ENCODE assay signal across 22 cellular contexts in the genomic region with DNA sequence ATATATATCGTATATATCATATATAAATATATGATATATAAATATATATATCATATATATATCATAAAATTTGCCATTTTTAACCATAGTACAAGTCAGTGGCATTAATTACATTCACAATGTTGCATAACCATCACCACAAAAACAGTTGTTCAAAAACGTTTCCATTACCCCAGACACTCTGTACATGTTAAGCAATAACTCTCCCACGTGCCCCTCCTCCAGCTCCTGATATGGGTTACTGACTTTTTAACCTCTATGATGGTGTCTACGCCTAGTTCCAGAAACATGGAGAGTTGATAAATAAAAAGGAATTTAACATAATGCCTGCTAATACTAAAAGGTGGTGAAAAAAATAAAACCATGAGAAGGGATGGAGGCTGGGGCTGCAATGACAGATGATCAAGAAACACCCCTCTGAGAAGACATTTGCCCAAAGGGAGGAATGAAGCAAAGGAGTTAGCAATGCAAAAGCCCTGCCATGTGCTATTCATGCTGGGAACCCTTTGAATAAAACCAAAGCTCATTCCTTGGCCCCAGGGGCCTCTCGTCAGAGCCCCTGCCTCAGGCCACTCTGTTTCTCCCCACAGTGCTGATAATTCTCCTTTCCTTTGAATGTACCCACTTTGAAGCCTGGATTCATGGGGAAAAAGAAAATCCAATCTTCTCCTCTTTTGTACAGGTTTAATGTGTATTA.
DNase-seq lines count a peak whose midpoint lies in the region; TF ChIP-seq lines count a peak whose summit lies in the region.
"Had no signal": no experiment of that assay in that cellular context is flagged by ENCODE, and none has a peak within 500 bp of the region (broad histone marks: within the 10 kb centered on the region; RNA-seq: fewer than 3 reads in every experiment).

No MANE protein-coding gene starts in this region.

- H3K4me2 ChIP-seq in BLaER1 treated with 17β-estradiol and CSF1 and Interleukin-3, amounts not matched to agents 10 nM and 100 nM = peak overlapping the region in 7 of 11 experiments; percentile 4 to 31 (median 17); a peak in 4 of 22 replicates
- H3K4me2 ChIP-seq: PC-9 had no signal

- peaks cover 0 to 31% (median 16%) of the 10 kb centered on the region in 10 experiments; a peak in 14 of 20 replicates for H3K4me1 ChIP-seq in BLaER1 treated with 17β-estradiol and CSF1 and Interleukin-3, amounts not matched to agents 10 nM and 100 nM
- H3K4me1 ChIP-seq: A549, colonic mucosa, psoas muscle, SJSA1 had no signal

- no peaks in the 10 kb centered on the region for H3K9me3 ChIP-seq in BLaER1 treated with 17β-estradiol and CSF1 and Interleukin-3, amounts not matched to agents 10 nM and 100 nM (replicated peaks in 1 of 11)
- H3K9me3 ChIP-seq in WERI-Rb-1 (ENCODE audit: severe bottlenecking) = no peaks in the 10 kb centered on the region
- H3K9me3 ChIP-seq: A549, colonic mucosa, psoas muscle, SJSA1, upper lobe of left lung had no signal

- no peak overlapping the region for H3K4me3 ChIP-seq in BLaER1 treated with 17β-estradiol and CSF1 and Interleukin-3, amounts not matched to agents 10 nM and 100 nM
- no peak overlapping the region for H3K4me3 ChIP-seq in WERI-Rb-1 (ENCODE audit: low read depth, low read length)
- H3K4me3 ChIP-seq: A549, colonic mucosa, PC-9, psoas muscle, SJSA1, upper lobe of left lung had no signal

- intact Hi-C loops in head of caudate nucleus (cut with DNase I) = loop anchor here (10.0 kb wide), 1 partner anchor 974 kb away; no protein-coding TSS in a partner anchor

- TF ChIP-seq CTCF in WERI-Rb-1 (IDR thresholded peaks at IDR 0.05; ENCODE audit: low read depth, low read length) = no peak

- DNase-seq in LHCN-M2 (ENCODE audit: low read depth) (peak; percentile 2), SKM-1 (lab: John Stamatoyannopoulos, UW; ENCODE audit: unreplicated experiment) (peak; percentile 79), iPS-NIHi7 (ENCODE audit: extremely low spot score) (peak; percentile 52), WERI-Rb-1 (no peak), head of caudate nucleus (no peak)
- DNase-seq in activated naive CD4-positive, alpha-beta T cell (lab: John Stamatoyannopoulos, UW) = no peak
- no peak for DNase-seq in activated T-cell treated with anti-CD3 and anti-CD28 coated beads, Interleukin-2, amount 50 U/mL, for 1 hour
- DNase-seq: activated CD4-positive, CD25-positive, alpha-beta regulatory T cell treated with anti-CD3 and anti-CD28 coated beads, Interleukin-2, amount 50 U/mL, for 72 hours; activated naive CD8-positive, alpha-beta T cell treated with anti-CD3 and anti-CD28 coated beads, Interleukin-2, amount 50 U/mL, for 24 hours; colonic mucosa; DMS 273 treated with DMSO at 0.1 percent for 48 hours; left cardiac atrium; NCI-H1092; NCI-H524; PC-9; psoas muscle; stimulated activated CD4-positive, alpha-beta T cell treated with anti-CD3 and anti-CD28 coated beads, Interleukin-4, amount 100 ng/mL, for 4 hours had no signal

- H3K36me3 ChIP-seq in BLaER1 treated with 17β-estradiol and CSF1 and Interleukin-3, amounts not matched to agents 10 nM and 100 nM = no peaks in the 10 kb centered on the region
- no peaks in the 10 kb centered on the region for H3K36me3 ChIP-seq in WERI-Rb-1
- H3K36me3 ChIP-seq: colonic mucosa, SJSA1, upper lobe of left lung had no signal

- H3K27me3 ChIP-seq in BLaER1 treated with 17β-estradiol and CSF1 and Interleukin-3, amounts not matched to agents 10 nM and 100 nM = no peaks in the 10 kb centered on the region
- peaks cover 81% of the 10 kb centered on the region for H3K27me3 ChIP-seq in WERI-Rb-1 (ENCODE audit: insufficient read depth, low read depth, severe bottlenecking)
- H3K27me3 ChIP-seq: colonic mucosa, SJSA1, upper lobe of left lung had no signal

- H3K27ac ChIP-seq in BLaER1 treated with 17β-estradiol and CSF1 and Interleukin-3, amounts not matched to agents 10 nM and 100 nM = peak overlapping the region in 7 of 11 experiments; percentile 18 to 36 (median 29); a peak in 7 of 22 replicates
- H3K27ac ChIP-seq in WERI-Rb-1 = no peak overlapping the region
- H3K27ac ChIP-seq: A549, C4-2B, colonic mucosa, PC-9, psoas muscle, SJSA1, upper lobe of left lung had no signal

- H4K20me1 ChIP-seq in BLaER1 treated with 17β-estradiol and CSF1 and Interleukin-3, amounts not matched to agents 10 nM and 100 nM = no peaks in the 10 kb centered on the region

- H3K9ac ChIP-seq in BLaER1 treated with 17β-estradiol and CSF1 and Interleukin-3, amounts not matched to agents 10 nM and 100 nM = peak overlapping the region in 1 of 11 experiments; percentile 29; a peak in 2 of 22 replicates

Comparison
In these comparisons a context has a peak if more than half of its experiments do, and no peak if none do; other contexts are left out.
1. DNase-seq: peak in LHCN-M2 (single experiment), SKM-1 (single experiment) and iPS-NIHi7 (single experiment); none in activated naive CD4-positive, alpha-beta T cell (0 of 4), activated T-cell treated with anti-CD3 and anti-CD28 coated beads, Interleukin-2, amount 50 U/mL, for 1 hour (single experiment), WERI-Rb-1 (single experiment) and head of caudate nucleus (0 of 42).